Comparison of ENCODE assay signal across 26 cellular contexts in genomic region chr9:75658301-75658919, GRCh38.
A peak's percentile ranks its signal among the peaks of the same experiment; 100 is the strongest.
DNase-seq lines count a peak whose midpoint lies in the region; ATAC-seq lines count a peak whose summit lies in the region.
"Had no signal": no experiment of that assay in that cellular context is flagged by ENCODE, and none has a peak within 500 bp of the region (broad histone marks: within the 10 kb centered on the region; RNA-seq: fewer than 3 reads in every experiment).

No MANE protein-coding gene starts in this region.

- ATAC-seq in HG03460 (IDR thresholded peaks at IDR 0.05; ENCODE audit: unreplicated experiment), result no peak
- ATAC-seq: activated CD8-positive, alpha-beta T cell treated with anti-CD3 and anti-CD28 coated beads for 36 hours; gastroesophageal sphincter; left lobe of liver; right lobe of liver; stimulated activated naive CD8-positive, alpha-beta T cell treated with anti-CD3 and anti-CD28 coated beads, Interleukin-15, Interleukin-2, amounts not matched to agents 100 U/mL and 50 U/mL, for 24 hours; WTC11 had no signal

- DNase-seq in NOMO-1 treated with DMSO at 0.1 percent for 48 hours (lab: John Stamatoyannopoulos, UW; ENCODE audit: unreplicated experiment), result peak; percentile 8
- DNase-seq in NOMO-1 treated with dmso at 0.1 percent for 144 hours (lab: John Stamatoyannopoulos, UW; ENCODE audit: unreplicated experiment), result no peak
- peak; percentile 13 for DNase-seq in fibroblast of peridontal ligament (ENCODE audit: extremely low read depth)
- DNase-seq in non-pigmented ciliary epithelial cell (ENCODE audit: low read depth), result peak; percentile 35
- no peak for DNase-seq in activated CD4-positive, alpha-beta T cell treated with anti-CD3 and anti-CD28 coated beads for 1 hour
- no peak for DNase-seq in ecto neural progenitor cell (ENCODE audit: low spot score)
- DNase-seq in stimulated activated naive CD4-positive, alpha-beta T cell treated with Interleukin-2 at 50 U/mL for 16 hours (lab: John Stamatoyannopoulos, UW), result no peak
- DNase-seq: activated CD8-positive, alpha-beta T cell treated with anti-CD3 and anti-CD28 coated beads for 36 hours; activated naive CD4-positive, alpha-beta T cell treated with anti-CD3 and anti-CD28 coated beads for 36 hours; activated T-cell treated with anti-CD3 and anti-CD28 coated beads, Interleukin-2, amount 50 U/mL, for 1 hour; brain microvascular endothelial cell; cortex of kidney; GOT3; NCI-H1436 treated with DMSO at 0.1 percent for 48 hours; NCI-H774; occipital lobe; right lobe of liver; SJCRH30; stimulated activated CD4-positive, alpha-beta T cell treated with anti-CD3 and anti-CD28 coated beads, Interleukin-1b, Interleukin-23, amount 100 ng/mL, for 48 hours; stimulated activated naive CD8-positive, alpha-beta T cell treated with anti-CD3 and anti-CD28 coated beads, Interleukin-15, Interleukin-2, amounts not matched to agents 100 U/mL and 50 U/mL, for 24 hours; T-helper 2 cell; upper lobe of left lung had no signal

Comparison
In these comparisons a context has a peak if more than half of its experiments do, and no peak if none do; other contexts are left out.
1. DNase-seq: peak in NOMO-1 treated with DMSO at 0.1 percent for 48 hours (single experiment), fibroblast of peridontal ligament (single experiment) and non-pigmented ciliary epithelial cell (single experiment); none in NOMO-1 treated with dmso at 0.1 percent for 144 hours (single experiment), activated CD4-positive, alpha-beta T cell treated with anti-CD3 and anti-CD28 coated beads for 1 hour (single experiment), ecto neural progenitor cell (single experiment) and stimulated activated naive CD4-positive, alpha-beta T cell treated with Interleukin-2 at 50 U/mL for 16 hours (single experiment).